1 cellular context compared by ENCODE assay signal in the genomic region with DNA sequence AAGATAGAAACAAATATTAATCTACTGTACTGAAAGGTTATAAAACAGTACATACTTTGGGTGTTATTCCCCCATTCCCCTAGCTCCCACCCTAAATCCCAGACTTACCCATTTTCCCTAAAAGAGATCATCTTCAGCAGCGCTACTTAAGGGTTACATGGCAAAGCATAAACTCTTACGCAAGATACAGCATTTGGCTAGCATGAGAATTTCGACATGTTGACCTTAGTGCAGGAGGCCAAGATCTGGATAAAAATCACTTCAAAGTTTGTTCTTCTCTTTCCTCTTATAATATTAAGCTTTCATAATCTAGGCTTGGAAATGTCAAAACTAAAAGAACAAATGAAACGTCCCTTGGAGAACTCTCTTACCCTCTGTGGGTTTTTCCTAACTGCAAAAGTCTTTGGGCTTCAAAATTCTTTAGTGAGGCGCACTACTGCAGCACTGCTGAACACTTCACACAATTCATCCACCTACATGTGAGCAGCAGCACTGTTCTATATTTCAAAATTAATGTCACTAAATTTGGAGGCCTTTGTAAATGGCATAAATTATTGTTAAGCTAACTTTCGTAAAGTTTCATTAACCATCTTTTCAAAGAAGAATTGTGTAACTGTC.
TF ChIP-seq lines count a peak whose summit lies in the region.

No MANE protein-coding gene starts in this region.

TF ChIP-seq in HepG2, 621 proteins besides CTCF, POLR2A, EP300 and RAD21 (continued from another document and continues in another):
- no peak for TF ChIP-seq MXI1 (IDR thresholded peaks at IDR 0.05; ENCODE audit: borderline replicate concordance, low read depth, low read length)
- TF ChIP-seq IRF2 (CRISPR knock-in tag; IDR thresholded peaks at IDR 0.05): no peak
- TF ChIP-seq MLX (CRISPR knock-in tag; IDR thresholded peaks at IDR 0.05): 0 out of 2 replicates have a peak, but pooled peaks have one; percentile 30
- no peak for TF ChIP-seq PAWR (CRISPR knock-in tag; IDR thresholded peaks at IDR 0.05; ENCODE audit: borderline replicate concordance)
- peak; percentile 63 for TF ChIP-seq SOX5 (CRISPR knock-in tag; IDR thresholded peaks at IDR 0.05; ENCODE audit: borderline replicate concordance)
- TF ChIP-seq KAT2B (IDR thresholded peaks at IDR 0.05; ENCODE audit: borderline replicate concordance, low read depth, low read length): no peak
- 0 out of 2 replicates have a peak, but pooled peaks have one; percentile 31 for TF ChIP-seq YEATS4 (CRISPR knock-in tag; IDR thresholded peaks at IDR 0.05; ENCODE audit: borderline replicate concordance)
- TF ChIP-seq SRSF1 (optimal IDR thresholded peaks at IDR 0.05; ENCODE audit: low read depth, low read length): no peak
- TF ChIP-seq ZNF441 (CRISPR knock-in tag; IDR thresholded peaks at IDR 0.05; ENCODE audit: borderline replicate concordance): no peak
- TF ChIP-seq NFYC (CRISPR knock-in tag; IDR thresholded peaks at IDR 0.05): no peak
- TF ChIP-seq GABPB1 (CRISPR knock-in tag; IDR thresholded peaks at IDR 0.05): no peak
- TF ChIP-seq RNF2 (conservative IDR thresholded peaks at IDR 0.05; ENCODE audit: low read depth): no peak
- TF ChIP-seq ZNF564 (CRISPR knock-in tag; IDR thresholded peaks at IDR 0.05): no peak
- TF ChIP-seq, protein P1, sequence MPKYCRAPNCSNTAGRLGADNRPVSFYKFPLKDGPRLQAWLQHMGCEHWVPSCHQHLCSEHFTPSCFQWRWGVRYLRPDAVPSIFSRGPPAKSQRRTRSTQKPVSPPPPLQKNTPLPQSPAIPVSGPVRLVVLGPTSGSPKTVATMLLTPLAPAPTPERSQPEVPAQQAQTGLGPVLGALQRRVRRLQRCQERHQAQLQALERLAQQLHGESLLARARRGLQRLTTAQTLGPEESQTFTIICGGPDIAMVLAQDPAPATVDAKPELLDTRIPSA (CRISPR knock-in tag; IDR thresholded peaks at IDR 0.05; ENCODE audit: borderline replicate concordance): no peak
- TF ChIP-seq ZNF101 (CRISPR knock-in tag; IDR thresholded peaks at IDR 0.05; ENCODE audit: borderline replicate concordance, low read depth): no peak
- TF ChIP-seq CC2D1A (CRISPR knock-in tag; IDR thresholded peaks at IDR 0.05): no peak
- TF ChIP-seq ELF3 (CRISPR knock-in tag; IDR thresholded peaks at IDR 0.05): 0 out of 2 replicates have a peak, but pooled peaks have one; percentile 11
- no peak for TF ChIP-seq ZSCAN30 (CRISPR knock-in tag; IDR thresholded peaks at IDR 0.05)
- TF ChIP-seq SYNCRIP (IDR thresholded peaks at IDR 0.05; ENCODE audit: insufficient read depth, low read depth, low read length): no peak
- peak; percentile 73 for TF ChIP-seq MED1 (CRISPR knock-in tag; IDR thresholded peaks at IDR 0.05)
- peak; percentile 14; the same call in 1 of the 2 replicates for TF ChIP-seq ARID4A (CRISPR knock-in tag; IDR thresholded peaks at IDR 0.05; ENCODE audit: borderline replicate concordance)
- no peak for TF ChIP-seq ZSCAN21 (CRISPR knock-in tag; IDR thresholded peaks at IDR 0.05; ENCODE audit: borderline replicate concordance)
- TF ChIP-seq POLR2G (IDR thresholded peaks at IDR 0.05; ENCODE audit: low read depth, low read length): no peak
- TF ChIP-seq, protein P2, sequence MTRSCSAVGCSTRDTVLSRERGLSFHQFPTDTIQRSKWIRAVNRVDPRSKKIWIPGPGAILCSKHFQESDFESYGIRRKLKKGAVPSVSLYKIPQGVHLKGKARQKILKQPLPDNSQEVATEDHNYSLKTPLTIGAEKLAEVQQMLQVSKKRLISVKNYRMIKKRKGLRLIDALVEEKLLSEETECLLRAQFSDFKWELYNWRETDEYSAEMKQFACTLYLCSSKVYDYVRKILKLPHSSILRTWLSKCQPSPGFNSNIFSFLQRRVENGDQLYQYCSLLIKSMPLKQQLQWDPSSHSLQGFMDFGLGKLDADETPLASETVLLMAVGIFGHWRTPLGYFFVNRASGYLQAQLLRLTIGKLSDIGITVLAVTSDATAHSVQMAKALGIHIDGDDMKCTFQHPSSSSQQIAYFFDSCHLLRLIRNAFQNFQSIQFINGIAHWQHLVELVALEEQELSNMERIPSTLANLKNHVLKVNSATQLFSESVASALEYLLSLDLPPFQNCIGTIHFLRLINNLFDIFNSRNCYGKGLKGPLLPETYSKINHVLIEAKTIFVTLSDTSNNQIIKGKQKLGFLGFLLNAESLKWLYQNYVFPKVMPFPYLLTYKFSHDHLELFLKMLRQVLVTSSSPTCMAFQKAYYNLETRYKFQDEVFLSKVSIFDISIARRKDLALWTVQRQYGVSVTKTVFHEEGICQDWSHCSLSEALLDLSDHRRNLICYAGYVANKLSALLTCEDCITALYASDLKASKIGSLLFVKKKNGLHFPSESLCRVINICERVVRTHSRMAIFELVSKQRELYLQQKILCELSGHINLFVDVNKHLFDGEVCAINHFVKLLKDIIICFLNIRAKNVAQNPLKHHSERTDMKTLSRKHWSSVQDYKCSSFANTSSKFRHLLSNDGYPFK (CRISPR knock-in tag; IDR thresholded peaks at IDR 0.05; ENCODE audit: borderline replicate concordance): no peak
- TF ChIP-seq ZNF792 (CRISPR knock-in tag; IDR thresholded peaks at IDR 0.05): no peak
- TF ChIP-seq KMT2B (CRISPR knock-in tag; IDR thresholded peaks at IDR 0.05): no peak
- TF ChIP-seq KDM5A (IDR thresholded peaks at IDR 0.05; ENCODE audit: borderline replicate concordance, low read length): no peak
- no peak for TF ChIP-seq ZKSCAN5 (CRISPR knock-in tag; IDR thresholded peaks at IDR 0.05)
- peak; percentile 48; the same call in 1 of the 2 replicates for TF ChIP-seq ATF2 (CRISPR knock-in tag; IDR thresholded peaks at IDR 0.05)
- TF ChIP-seq SRF (IDR thresholded peaks at IDR 0.05; ENCODE audit: low read depth, low read length): no peak
- no peak for TF ChIP-seq SOX6 (IDR thresholded peaks at IDR 0.05)
- TF ChIP-seq SOX6 (CRISPR knock-in tag; IDR thresholded peaks at IDR 0.05): peak; percentile 68
- TF ChIP-seq KLF6 (CRISPR knock-in tag; IDR thresholded peaks at IDR 0.05): no peak
- TF ChIP-seq, protein P3, sequence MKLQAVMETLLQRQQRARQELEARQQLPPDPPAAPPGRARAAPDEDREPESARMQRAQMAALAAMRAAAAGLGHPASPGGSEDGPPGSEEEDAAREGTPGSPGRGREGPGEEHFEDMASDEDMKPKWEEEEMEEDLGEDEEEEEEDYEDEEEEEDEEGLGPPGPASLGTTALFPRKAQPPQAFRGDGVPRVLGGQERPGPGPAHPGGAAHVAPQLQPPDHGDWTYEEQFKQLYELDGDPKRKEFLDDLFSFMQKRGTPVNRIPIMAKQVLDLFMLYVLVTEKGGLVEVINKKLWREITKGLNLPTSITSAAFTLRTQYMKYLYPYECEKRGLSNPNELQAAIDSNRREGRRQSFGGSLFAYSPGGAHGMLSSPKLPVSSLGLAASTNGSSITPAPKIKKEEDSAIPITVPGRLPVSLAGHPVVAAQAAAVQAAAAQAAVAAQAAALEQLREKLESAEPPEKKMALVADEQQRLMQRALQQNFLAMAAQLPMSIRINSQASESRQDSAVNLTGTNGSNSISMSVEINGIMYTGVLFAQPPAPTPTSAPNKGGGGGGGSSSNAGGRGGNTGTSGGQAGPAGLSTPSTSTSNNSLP (IDR thresholded peaks at IDR 0.05; ENCODE audit: low read depth, low read length): 0 out of 2 replicates have a peak, but pooled peaks have one; percentile 24
- no peak for TF ChIP-seq ZBTB3 (CRISPR knock-in tag; IDR thresholded peaks at IDR 0.05; ENCODE audit: borderline replicate concordance, low read depth)
- no peak for TF ChIP-seq ZNF10 (CRISPR knock-in tag; IDR thresholded peaks at IDR 0.05; ENCODE audit: borderline replicate concordance, low read depth)
- TF ChIP-seq GATAD1 (CRISPR knock-in tag; IDR thresholded peaks at IDR 0.05): no peak
- no peak for TF ChIP-seq HMGXB4 (CRISPR knock-in tag; IDR thresholded peaks at IDR 0.05; ENCODE audit: borderline replicate concordance in 1 of 2, low read depth in 1 of 2)
- no peak for TF ChIP-seq ZNF180 (CRISPR knock-in tag; IDR thresholded peaks at IDR 0.05; ENCODE audit: borderline replicate concordance, low read depth)
- no peak for TF ChIP-seq RFXANK (CRISPR knock-in tag; IDR thresholded peaks at IDR 0.05)
- peak; percentile 38; the same call in 1 of the 2 replicates for TF ChIP-seq MIXL1 (CRISPR knock-in tag; IDR thresholded peaks at IDR 0.05)
- no peak for TF ChIP-seq ADNP (CRISPR knock-in tag; IDR thresholded peaks at IDR 0.05)
- TF ChIP-seq THRA (CRISPR knock-in tag; IDR thresholded peaks at IDR 0.05; ENCODE audit: borderline replicate concordance): peak; percentile 76; the same call in 1 of the 2 replicates
- no peak for TF ChIP-seq ZMYM2 (CRISPR knock-in tag; IDR thresholded peaks at IDR 0.05)
- TF ChIP-seq HNRNPK (IDR thresholded peaks at IDR 0.05; ENCODE audit: low read depth, low read length, poor library complexity, severe bottlenecking): no peak
- no peak for TF ChIP-seq ZNF709 (CRISPR knock-in tag; IDR thresholded peaks at IDR 0.05)
- no peak for TF ChIP-seq ZKSCAN1 (IDR thresholded peaks at IDR 0.05; ENCODE audit: low read length)
- TF ChIP-seq, protein P4, sequence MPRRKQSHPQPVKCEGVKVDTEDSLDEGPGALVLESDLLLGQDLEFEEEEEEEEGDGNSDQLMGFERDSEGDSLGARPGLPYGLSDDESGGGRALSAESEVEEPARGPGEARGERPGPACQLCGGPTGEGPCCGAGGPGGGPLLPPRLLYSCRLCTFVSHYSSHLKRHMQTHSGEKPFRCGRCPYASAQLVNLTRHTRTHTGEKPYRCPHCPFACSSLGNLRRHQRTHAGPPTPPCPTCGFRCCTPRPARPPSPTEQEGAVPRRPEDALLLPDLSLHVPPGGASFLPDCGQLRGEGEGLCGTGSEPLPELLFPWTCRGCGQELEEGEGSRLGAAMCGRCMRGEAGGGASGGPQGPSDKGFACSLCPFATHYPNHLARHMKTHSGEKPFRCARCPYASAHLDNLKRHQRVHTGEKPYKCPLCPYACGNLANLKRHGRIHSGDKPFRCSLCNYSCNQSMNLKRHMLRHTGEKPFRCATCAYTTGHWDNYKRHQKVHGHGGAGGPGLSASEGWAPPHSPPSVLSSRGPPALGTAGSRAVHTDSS (CRISPR knock-in tag; conservative IDR thresholded peaks at IDR 0.05): no peak
- TF ChIP-seq EZH2 (conservative IDR thresholded peaks at IDR 0.05; ENCODE audit: low read depth, low read length): no peak
